1 cellular context compared by ENCODE assay signal in genomic region chr14:71752111-71752738, GRCh38.
TF ChIP-seq lines count a peak whose summit lies in the region.

No MANE protein-coding gene starts in this region.

TF ChIP-seq in GM23338, 12 proteins besides CTCF, POLR2A, EP300 and RAD21 (continued from another document):
- TF ChIP-seq, protein P1, sequence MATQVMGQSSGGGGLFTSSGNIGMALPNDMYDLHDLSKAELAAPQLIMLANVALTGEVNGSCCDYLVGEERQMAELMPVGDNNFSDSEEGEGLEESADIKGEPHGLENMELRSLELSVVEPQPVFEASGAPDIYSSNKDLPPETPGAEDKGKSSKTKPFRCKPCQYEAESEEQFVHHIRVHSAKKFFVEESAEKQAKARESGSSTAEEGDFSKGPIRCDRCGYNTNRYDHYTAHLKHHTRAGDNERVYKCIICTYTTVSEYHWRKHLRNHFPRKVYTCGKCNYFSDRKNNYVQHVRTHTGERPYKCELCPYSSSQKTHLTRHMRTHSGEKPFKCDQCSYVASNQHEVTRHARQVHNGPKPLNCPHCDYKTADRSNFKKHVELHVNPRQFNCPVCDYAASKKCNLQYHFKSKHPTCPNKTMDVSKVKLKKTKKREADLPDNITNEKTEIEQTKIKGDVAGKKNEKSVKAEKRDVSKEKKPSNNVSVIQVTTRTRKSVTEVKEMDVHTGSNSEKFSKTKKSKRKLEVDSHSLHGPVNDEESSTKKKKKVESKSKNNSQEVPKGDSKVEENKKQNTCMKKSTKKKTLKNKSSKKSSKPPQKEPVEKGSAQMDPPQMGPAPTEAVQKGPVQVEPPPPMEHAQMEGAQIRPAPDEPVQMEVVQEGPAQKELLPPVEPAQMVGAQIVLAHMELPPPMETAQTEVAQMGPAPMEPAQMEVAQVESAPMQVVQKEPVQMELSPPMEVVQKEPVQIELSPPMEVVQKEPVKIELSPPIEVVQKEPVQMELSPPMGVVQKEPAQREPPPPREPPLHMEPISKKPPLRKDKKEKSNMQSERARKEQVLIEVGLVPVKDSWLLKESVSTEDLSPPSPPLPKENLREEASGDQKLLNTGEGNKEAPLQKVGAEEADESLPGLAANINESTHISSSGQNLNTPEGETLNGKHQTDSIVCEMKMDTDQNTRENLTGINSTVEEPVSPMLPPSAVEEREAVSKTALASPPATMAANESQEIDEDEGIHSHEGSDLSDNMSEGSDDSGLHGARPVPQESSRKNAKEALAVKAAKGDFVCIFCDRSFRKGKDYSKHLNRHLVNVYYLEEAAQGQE (IDR thresholded peaks at IDR 0.05; ENCODE audit: unreplicated experiment) = no peak
- TF ChIP-seq POLR2AphosphoS5 (IDR thresholded peaks at IDR 0.05; ENCODE audit: low read depth) (no peak), JUNB (IDR thresholded peaks at IDR 0.05; ENCODE audit: unreplicated experiment) (no peak), STAT1 (IDR thresholded peaks at IDR 0.05; ENCODE audit: unreplicated experiment) (no peak)
TF ChIP-seq in GM23338: peak in this region for 0.
